Comparison of ENCODE assay signal across 8 cellular contexts in genomic region chr20:57391439-57392129, GRCh38. TPM values are rescaled to one million over a fixed set of nuclear protein-coding genes. Genes with fewer than 3 reads are reported as not detected.
DNase-seq lines count a peak whose midpoint lies in the region; ATAC-seq and TF ChIP-seq lines count a peak whose summit lies in the region.

No MANE protein-coding gene starts in this region.

- H3K9me3 ChIP-seq in RWPE2 (ENCODE audit: severe bottlenecking) (no peaks in the 10 kb centered on the region), mucosa of rectum (ENCODE audit: control insufficient read depth in 2 of 2, low read length in 2 of 2) (no peaks in the 10 kb centered on the region), aorta (ENCODE audit: control insufficient read depth, low read length) (no peaks in the 10 kb centered on the region)

- no peaks in the 10 kb centered on the region for H3K27me3 ChIP-seq in RWPE2 (ENCODE audit: insufficient read depth, poor library complexity, severe bottlenecking)
- no peaks in the 10 kb centered on the region for H3K27me3 ChIP-seq in mucosa of rectum (ENCODE audit: control insufficient read depth in 2 of 2, insufficient read depth in 2 of 2, low read length in 2 of 2)
- no peaks in the 10 kb centered on the region for H3K27me3 ChIP-seq in aorta (ENCODE audit: control insufficient read depth in 1 of 2, insufficient read depth in 2 of 2, low read length in 1 of 2)

- H3K36me3 ChIP-seq in RWPE2 (ENCODE audit: low read depth): peaks cover 5% of the 10 kb centered on the region
- H3K36me3 ChIP-seq in mucosa of rectum (ENCODE audit: control insufficient read depth in 2 of 2, insufficient read depth in 2 of 2, low read length in 2 of 2): peaks cover 10 to 26% of the 10 kb centered on the region in 2 donors
- no peaks in the 10 kb centered on the region for H3K36me3 ChIP-seq in aorta (ENCODE audit: control insufficient read depth in 1 of 2, insufficient read depth in 2 of 2, low read length in 1 of 2)

- DNase-seq in NCI-H2171 treated with DMSO at 0.1 percent for 48 hours (lab: John Stamatoyannopoulos, UW): peak; percentile 17
- DNase-seq in NCI-H2171 (lab: John Stamatoyannopoulos, UW): no peak
- peak; percentile 86 for DNase-seq in RWPE2 (ENCODE audit: low spot score)
- no peak for DNase-seq in coronary artery (ENCODE audit: low spot score)
- DNase-seq in aorta: peak; percentile 60 to 79
- DNase-seq in amniotic stem cell (lab: John Stamatoyannopoulos, UW): no peak

- H3K4me1 ChIP-seq in RWPE2 (ENCODE audit: insufficient read depth, poor library complexity, severe bottlenecking) (peaks cover 20% of the 10 kb centered on the region), mucosa of rectum (ENCODE audit: control insufficient read depth in 2 of 2, insufficient read depth in 2 of 2, low read length in 2 of 2) (peaks cover 41 to 51% of the 10 kb centered on the region in 2 donors), aorta (ENCODE audit: control insufficient read depth in 1 of 2, insufficient read depth in 2 of 2, low read length in 2 of 2) (peaks cover 0 to 2% of the 10 kb centered on the region in 2 donors)

- TF ChIP-seq CTCF in RWPE2 (IDR thresholded peaks at IDR 0.05; ENCODE audit: poor library complexity, severe bottlenecking) (no peak), coronary artery (IDR thresholded peaks at IDR 0.05) (no peak)

- WGBS in aorta, 2 donors: 0 to 1% methylated on average over 53 to 89 of the region's 91 CpGs

- H3K9ac ChIP-seq in mucosa of rectum (ENCODE audit: low read depth in 1 of 2, low read length in 2 of 2): peak overlapping the region; percentile 77 to 81

- ATAC-seq in HG02610 (IDR thresholded peaks at IDR 0.05; ENCODE audit: unreplicated experiment) (peak; percentile 2), RWPE2 (ENCODE audit: low read depth) (no peak), aorta (ENCODE audit: low FRiP score) (no peak)

- H3K4me3 ChIP-seq in RWPE2 (ENCODE audit: severe bottlenecking) (peak overlapping the region; percentile 62), coronary artery (peak overlapping the region; percentile 77), mucosa of rectum (ENCODE audit: low read length in 2 of 2) (peak overlapping the region; percentile 70 to 79), aorta (ENCODE audit: low read length in 2 of 2) (peak overlapping the region; percentile 72 to 87)

- H3K27ac ChIP-seq in RWPE2 (ENCODE audit: poor library complexity, severe bottlenecking) (no peak overlapping the region), coronary artery (peak overlapping the region; percentile 77 to 81), mucosa of rectum (ENCODE audit: low read depth in 2 of 2, low read length in 2 of 2) (peak overlapping the region; percentile 76 to 85), aorta (ENCODE audit: low read depth in 1 of 2, low read length in 2 of 2) (peak overlapping the region in 1 of 2 donors; percentile 43)

- intact Hi-C loops in aorta (cut with DNase I): loop anchor here (2.0 to 5.0 kb wide), 3 partner anchors 46 to 67 kb away; no protein-coding TSS in a partner anchor

RNA-seq across cellular contexts. Expression of gene RBM38, which starts 0.4 kb away (rescaled TPM):
- total RNA-seq in aorta: 10 to 100 TPM; 19.3 to 20.7 TPM
- 10 to 100 TPM in 1 of 2 donors, 1 to 10 TPM in 1; 7.3 to 14.7 TPM for polyA plus RNA-seq in aorta

RNA-seq across cellular contexts. Expression of gene RAE1, which starts 40.5 kb away (rescaled TPM):
- 10 to 100 TPM; 11.6 to 19.4 TPM for total RNA-seq in aorta
- 1 to 10 TPM; 3.6 to 9.9 TPM for polyA plus RNA-seq in aorta

Comparison
In these comparisons a context has a peak if more than half of its experiments do, and no peak if none do; other contexts are left out.
1. DNase-seq: peak in NCI-H2171 treated with DMSO at 0.1 percent for 48 hours (single experiment), RWPE2 (single experiment) and aorta (2 of 2); none in NCI-H2171 (single experiment), coronary artery (single experiment) and amniotic stem cell (single experiment).
2. Peak in every context shown above with its lines, with median percentiles within 50 percentile points of each other: H3K4me3 ChIP-seq.